17 cellular contexts compared by ENCODE assay signal in genomic region chr6:45898941-45899682, GRCh38.
DNase-seq lines count a peak whose midpoint lies in the region; ATAC-seq and TF ChIP-seq lines count a peak whose summit lies in the region.
"Had no signal": no experiment of that assay in that cellular context is flagged by ENCODE, and none has a peak within 500 bp of the region (broad histone marks: within the 10 kb centered on the region; RNA-seq: fewer than 3 reads in every experiment).

No MANE protein-coding gene starts in this region.

- no peak overlapping the region for H4K8ac ChIP-seq in mesendoderm (ENCODE audit: low read depth, low read length)

- CTCF ChIA-PET in MCF 10A (lab: Yijun Ruan, JAX) (interaction anchor here (0.6 to 0.8 kb wide), 2 partner anchors 101 to 1424 kb away, joined by 3 to 4 read pairs; no protein-coding TSS in a partner anchor), mammary epithelial cell (lab: Charles Lee; ENCODE audit: low non-redundant PET) (no interaction called here)

- H3K9me3 Mint-ChIP-seq in MCF 10A (ENCODE audit: unreplicated experiment): no peaks in the 10 kb centered on the region

- H2BK120ac ChIP-seq in mesendoderm (ENCODE audit: low read depth, low read length): no peak overlapping the region

- BruUV-seq in MCF 10A (replicated peaks; lab: Mats Ljungman, UMichigan) (no TSS peak), mammary epithelial cell (replicated peaks; lab: Mats Ljungman, UMichigan) (no TSS peak)

- H3K9me3 ChIP-seq in mammary epithelial cell (replicated peaks; ENCODE audit: insufficient read depth, low read length) (no peaks in the 10 kb centered on the region), psoas muscle (no peaks in the 10 kb centered on the region)
- H3K9me3 ChIP-seq: SJCRH30 had no signal

- no peak overlapping the region for H3K4me3 Mint-ChIP-seq in MCF 10A (ENCODE audit: unreplicated experiment)

- no peaks in the 10 kb centered on the region for H3K27me3 Mint-ChIP-seq in MCF 10A (ENCODE audit: insufficient read depth, unreplicated experiment)

- H2BK15ac ChIP-seq in mesendoderm (replicated peaks; ENCODE audit: low read depth): no peak overlapping the region

- DNase-seq in MCF 10A (ENCODE audit: unreplicated experiment): peak; percentile 14
- no peak for DNase-seq in mammary epithelial cell
- peak; percentile 44 for DNase-seq in M059J (ENCODE audit: low read depth)
- peak; percentile 70 for DNase-seq in fibroblast of mammary gland (ENCODE audit: low read depth)
- no peak for DNase-seq in psoas muscle
- DNase-seq in mesendoderm: no peak
- no peak for DNase-seq in NCI-H1436 (lab: John Stamatoyannopoulos, UW)
- DNase-seq: C1 segment of cervical spinal cord, COR-L47, DMS153, NCI-H2029, NCI-H510A treated with DMSO at 0.1 percent for 48 hours had no signal

- H3K36me3 ChIP-seq in mammary epithelial cell (ENCODE audit: insufficient read depth, low read length) (no peaks in the 10 kb centered on the region), psoas muscle (ENCODE audit: insufficient read depth in 1 of 2, low read depth in 1 of 2) (peaks cover 0 to 41% of the 10 kb centered on the region in 2 donors), mesendoderm (ENCODE audit: control insufficient read depth, insufficient read depth, low read length) (no peaks in the 10 kb centered on the region)
- H3K36me3 ChIP-seq: SJCRH30 had no signal

- H4K5ac ChIP-seq in mesendoderm (ENCODE audit: low read length): no peak overlapping the region

- H3K4ac ChIP-seq in mesendoderm (ENCODE audit: low read depth, low read length): no peak overlapping the region

- no peak overlapping the region for H2BK5ac ChIP-seq in mesendoderm (ENCODE audit: low read length)

- no peaks in the 10 kb centered on the region for H3K27me3 ChIP-seq in mammary epithelial cell (ENCODE audit: insufficient read depth, low read length)
- no peaks in the 10 kb centered on the region for H3K27me3 ChIP-seq in psoas muscle (ENCODE audit: insufficient read depth in 3 of 3, low read length in 2 of 3)
- H3K27me3 ChIP-seq in mesendoderm (ENCODE audit: insufficient read depth, low read length, poor library complexity): no peaks in the 10 kb centered on the region
- H3K27me3 ChIP-seq: SJCRH30 had no signal

- dilution Hi-C loops in mammary epithelial cell (cut with HindIII; ENCODE audit: low sequenced_read_pairs): no loop called here

- H3K56ac ChIP-seq in mesendoderm (ENCODE audit: low read length): no peak overlapping the region

- no peak overlapping the region for H3K27ac ChIP-seq in mammary epithelial cell (ENCODE audit: insufficient read depth, low read depth, low read length)
- peak overlapping the region; percentile 53 for H3K27ac ChIP-seq in psoas muscle
- H3K27ac ChIP-seq in mesendoderm (ENCODE audit: low read depth, low read length): no peak overlapping the region
- H3K27ac ChIP-seq: KMS-11, SJCRH30 had no signal

- no peak overlapping the region for H3K9ac ChIP-seq in mammary epithelial cell (ENCODE audit: insufficient read depth, low read length)
- no peak overlapping the region for H3K9ac ChIP-seq in mesendoderm (ENCODE audit: low read length)
- H3K9ac ChIP-seq: KMS-11 had no signal

- no peak overlapping the region for H3K4me3 ChIP-seq in mammary epithelial cell (replicated peaks in 1 of 3; ENCODE audit: insufficient read depth in 1 of 3, low read depth in 2 of 3, low read length in 3 of 3)
- H3K4me3 ChIP-seq in fibroblast of mammary gland (ENCODE audit: control insufficient read depth, low read depth, low read length): no peak overlapping the region
- no peak overlapping the region for H3K4me3 ChIP-seq in psoas muscle
- no peak overlapping the region for H3K4me3 ChIP-seq in mesendoderm (ENCODE audit: low read length)
- H3K4me3 ChIP-seq: GM12878, SJCRH30 had no signal

- WGBS in mammary epithelial cell (ENCODE audit: low coverage, missing lambda C conversion rate): 73% methylated on average over 7 of the region's 7 CpGs
- 63 to 79% (median 68%) methylated on average over 7 of the region's 7 CpGs for WGBS in psoas muscle, 3 donors
- WGBS in mesendoderm (ENCODE audit: extremely low coverage, insufficient coverage, low lambda C conversion rate): no CpG with 5 or more reads among the region's 7 CpGs

- H2AK5ac ChIP-seq in mesendoderm (ENCODE audit: low read length): no peak overlapping the region

- no peak overlapping the region for H3K27ac Mint-ChIP-seq in MCF 10A (ENCODE audit: low read depth, unreplicated experiment)

- no peak overlapping the region for H2AFZ ChIP-seq in mammary epithelial cell (ENCODE audit: low read depth, low read length)

- H3K79me1 ChIP-seq in mesendoderm (ENCODE audit: low read length): no peaks in the 10 kb centered on the region

- H3K4me1 Mint-ChIP-seq in MCF 10A (ENCODE audit: insufficient read depth, unreplicated experiment): no peaks in the 10 kb centered on the region

- no peaks in the 10 kb centered on the region for H3K36me3 Mint-ChIP-seq in MCF 10A (ENCODE audit: insufficient read depth, unreplicated experiment)

- ATAC-seq in psoas muscle (peak in 3 of 4 donors; percentile 53 to 64 (median 53)), GM21528 (IDR thresholded peaks at IDR 0.05; ENCODE audit: low FRiP score, unreplicated experiment) (no peak)
- ATAC-seq: GM12878, HepG2 had no signal

- H3K79me2 ChIP-seq in mammary epithelial cell (ENCODE audit: insufficient read depth, low read length) (no peaks in the 10 kb centered on the region), mesendoderm (ENCODE audit: control insufficient read depth, insufficient read depth, low read length) (no peaks in the 10 kb centered on the region)

- no peak overlapping the region for H3K23ac ChIP-seq in mesendoderm (ENCODE audit: low read length)

- intact Hi-C loops in MCF 10A (cut with micrococcal nuclease): no loop called here
- intact Hi-C loops in mammary epithelial cell (cut with micrococcal nuclease): no loop called here
- intact Hi-C loops in psoas muscle (cut with DNase I): no loop called here

- in situ Hi-C loops in mammary epithelial cell (cut with MboI; ENCODE audit: low sequenced_read_pairs in 2 of 2): no loop called here

- no peaks in the 10 kb centered on the region for H4K20me1 ChIP-seq in mammary epithelial cell (ENCODE audit: insufficient read depth, low read length)

- H3K4me2 ChIP-seq in mammary epithelial cell (ENCODE audit: insufficient read depth, low read depth, low read length): no peak overlapping the region
- H3K4me2 ChIP-seq in mesendoderm (ENCODE audit: low read length): no peak overlapping the region
- H3K4me2 ChIP-seq: KMS-11 had no signal

- POLR2A ChIA-PET in MCF 10A (lab: Yijun Ruan, JAX): no interaction called here

- H3K4me1 ChIP-seq in mammary epithelial cell (ENCODE audit: insufficient read depth, low read length): no peaks in the 10 kb centered on the region
- peaks cover 44% of the 10 kb centered on the region for H3K4me1 ChIP-seq in psoas muscle
- peaks cover 9% of the 10 kb centered on the region for H3K4me1 ChIP-seq in mesendoderm (ENCODE audit: control insufficient read depth, low read depth, low read length)

- H3K18ac ChIP-seq in mesendoderm (ENCODE audit: low read length): no peak overlapping the region

- no peak for TF ChIP-seq CTCF in MCF 10A (IDR thresholded peaks at IDR 0.05; ENCODE audit: unreplicated experiment)
- no peak for TF ChIP-seq CTCF in mammary epithelial cell (conservative IDR thresholded peaks at IDR 0.05 in 1 of 2, IDR thresholded peaks at IDR 0.05 in 1 of 2; ENCODE audit: extremely low read depth in 1 of 2, insufficient read depth in 1 of 2, low read depth in 1 of 2, low read length in 2 of 2)
- TF ChIP-seq CTCF in fibroblast of mammary gland (conservative IDR thresholded peaks at IDR 0.05; ENCODE audit: control insufficient read depth, insufficient read depth, low read depth, low read length): no peak
- no peak for TF ChIP-seq CTCF in psoas muscle (IDR thresholded peaks at IDR 0.05)

Comparison
In these comparisons a context has a peak if more than half of its experiments do, and no peak if none do; other contexts are left out.
1. DNase-seq: peak in MCF 10A (single experiment), M059J (single experiment) and fibroblast of mammary gland (single experiment); none in mammary epithelial cell (single experiment), psoas muscle (0 of 2), mesendoderm (single experiment) and NCI-H1436 (single experiment).